ENCODE assay signal across 22 cellular contexts in the genomic region with DNA sequence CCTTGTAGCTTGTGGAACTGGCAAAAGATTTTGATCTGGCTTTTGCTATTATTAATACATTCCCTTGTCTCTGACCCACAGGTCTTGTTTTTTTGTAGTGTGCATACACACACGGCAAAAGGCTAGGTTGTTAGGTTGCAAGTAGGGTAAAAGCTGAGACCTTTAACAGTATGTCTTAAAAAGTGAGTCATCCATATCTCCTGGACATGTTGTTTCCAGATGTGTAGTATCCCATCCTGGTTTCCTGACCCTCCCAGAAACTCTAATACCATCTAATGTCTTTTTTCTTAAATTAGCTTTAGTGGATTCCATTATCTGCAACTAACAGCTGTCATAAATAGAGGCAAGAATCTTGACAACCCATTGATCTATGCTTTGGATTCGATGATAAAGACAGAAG. TPM values are rescaled to one million over a fixed set of nuclear protein-coding genes. Genes with fewer than 3 reads are reported as not detected.
DNase-seq lines count a peak whose midpoint lies in the region; ATAC-seq and TF ChIP-seq lines count a peak whose summit lies in the region.
"Had no signal": no experiment of that assay in that cellular context is flagged by ENCODE, and none has a peak within 500 bp of the region (broad histone marks: within the 10 kb centered on the region; RNA-seq: fewer than 3 reads in every experiment).

No MANE protein-coding gene starts in this region.

- no peak for TF ChIP-seq CTCF in HFF-Myc (IDR thresholded peaks at IDR 0.05; ENCODE audit: low read depth, low read length, missing control alignments)
- TF ChIP-seq CTCF in esophagus muscularis mucosa (IDR thresholded peaks at IDR 0.05) = no peak
- no peak for TF ChIP-seq CTCF in fibroblast of villous mesenchyme (IDR thresholded peaks at IDR 0.05; ENCODE audit: insufficient read depth, low read depth, low read length)
- TF ChIP-seq CTCF in GM13977 (IDR thresholded peaks at IDR 0.05; ENCODE audit: extremely low read depth, insufficient read depth, missing control alignments) = no peak

- peaks cover 0 to 4% (median 3%) of the 10 kb centered on the region in 4 donors for H3K4me1 ChIP-seq in esophagus muscularis mucosa
- H3K4me1 ChIP-seq: BE2C had no signal

- no peaks in the 10 kb centered on the region for H3K27me3 ChIP-seq in esophagus muscularis mucosa
- H3K27me3 ChIP-seq: BLaER1 treated with 17β-estradiol and CSF1 and Interleukin-3, amounts not matched to agents 10 nM and 100 nM had no signal

- H3K9me3 ChIP-seq in esophagus muscularis mucosa = no peaks in the 10 kb centered on the region
- H3K9me3 ChIP-seq: A549; BE2C; BLaER1 treated with 17β-estradiol and CSF1 and Interleukin-3, amounts not matched to agents 10 nM and 100 nM; HAP-1 had no signal

- in situ Hi-C loops in GM13977 (cut with MboI; ENCODE audit: low pct_unique_long_range_greater_than_20kb, low sequenced_read_pairs, unreplicated experiment) = no loop called here

- WGBS in esophagus muscularis mucosa = 91% methylated on average over 2 of the region's 2 CpGs

- ATAC-seq in GM19035 (IDR thresholded peaks at IDR 0.05; ENCODE audit: unreplicated experiment) (no peak), GM18868 (IDR thresholded peaks at IDR 0.05; ENCODE audit: unreplicated experiment) (no peak), GM18867 (IDR thresholded peaks at IDR 0.05; ENCODE audit: unreplicated experiment) (no peak)
- ATAC-seq: A549, GM12878 had no signal

- H3K4me3 ChIP-seq in HFF-Myc (replicated peaks; ENCODE audit: low read depth, low read length) (no peak overlapping the region), esophagus muscularis mucosa (no peak overlapping the region), fibroblast of villous mesenchyme (ENCODE audit: low read depth, low read length) (no peak overlapping the region)
- H3K4me3 ChIP-seq: A549; BLaER1 treated with 17β-estradiol and CSF1 and Interleukin-3, amounts not matched to agents 10 nM and 100 nM; GM12878; HAP-1 had no signal

- intact Hi-C loops in esophagus muscularis mucosa (cut with DNase I) = no loop called here

- peaks cover 0 to 17% (median 0%) of the 10 kb centered on the region in 4 donors for H3K36me3 ChIP-seq in esophagus muscularis mucosa
- H3K36me3 ChIP-seq: BE2C, HAP-1 had no signal

- no peak overlapping the region for H3K27ac ChIP-seq in esophagus muscularis mucosa (replicated peaks in 1 of 4)
- H3K27ac ChIP-seq: A549; BLaER1 treated with 17β-estradiol and CSF1 and Interleukin-3, amounts not matched to agents 10 nM and 100 nM had no signal

- TF ChIP-seq POLR2A in esophagus muscularis mucosa (IDR thresholded peaks at IDR 0.05; ENCODE audit: low read depth) = no peak

- no peak for TF ChIP-seq EP300 in esophagus muscularis mucosa (IDR thresholded peaks at IDR 0.05)

- DNase-seq in HFF-Myc (ENCODE audit: extremely low read depth, low read depth) (peak; percentile 78), esophagus muscularis mucosa (ENCODE audit: extremely low spot score) (peak; percentile 37), fibroblast of villous mesenchyme (ENCODE audit: low read depth) (peak; percentile 54), GM13977 (ENCODE audit: low spot score) (no peak)
- DNase-seq: 8988T; ACHN; AML-193; BE2C; CD4-positive, alpha-beta T cell; CD8-positive, alpha-beta memory T cell; DMS 273 treated with DMSO at 0.1 percent for 48 hours; DMS79; EL; GDM1; GOT3 had no signal

RNA-seq across cellular contexts. Expression of a gene that starts 14.7 kb away (rescaled TPM):
- total RNA-seq in esophagus muscularis mucosa (1 to 10 TPM in 3 of 4 donors, under 1 TPM in 1; 0.83 to 1.2 (median 1.2) TPM), fibroblast of villous mesenchyme (0.64 and 0.86 TPM in 2 replicates)

RNA-seq across cellular contexts. Expression of a gene that starts 36.2 kb away (rescaled TPM):
- total RNA-seq in esophagus muscularis mucosa (10 to 100 TPM; 20.8 to 27.6 (median 25.7) TPM), fibroblast of villous mesenchyme (40.9 and 59.2 TPM in 2 replicates)

RNA-seq across cellular contexts. Expression of a gene that starts 36.4 kb away (rescaled TPM):
- total RNA-seq in esophagus muscularis mucosa (100 to 1,000 TPM; 177 to 203 (median 192) TPM), fibroblast of villous mesenchyme (261 and 286 TPM in 2 replicates)
